ENCODE assay signal across 32 cellular contexts in genomic region chr13:88377852-88378251, GRCh38.
"Had no signal": no experiment of that assay in that cellular context is flagged by ENCODE, and none has a peak within 500 bp of the region (broad histone marks: within the 10 kb centered on the region; RNA-seq: fewer than 3 reads in every experiment).

No MANE protein-coding gene starts in this region.

- H3K4me3 Mint-ChIP-seq: activated B cell treated with CpG ODN at 0.5 μM for 24 hours; activated CD8-positive, alpha-beta T cell treated with anti-CD3 and anti-CD28 coated beads for 36 hours; activated naive CD8-positive, alpha-beta T cell; T-helper 17 cell; T-helper 2 cell treated with Interferon-gamma antibody and Interleukin-4, amounts not matched to agents 5 μg/mL and 100 μg/mL, for 36 hours had no signal

- H2AFZ ChIP-seq: hepatocyte had no signal

- H3K4me2 ChIP-seq: hepatocyte had no signal

- H3K4me3 ChIP-seq: esophagus muscularis mucosa, gastrocnemius medialis, heart left ventricle, hepatocyte had no signal

- H3K27me3 Mint-ChIP-seq: activated B cell treated with CpG ODN at 0.5 μM for 24 hours; activated CD8-positive, alpha-beta T cell treated with anti-CD3 and anti-CD28 coated beads for 36 hours; activated naive CD8-positive, alpha-beta T cell; effector memory CD8-positive, alpha-beta T cell; T-helper 17 cell had no signal

- H3K36me3 Mint-ChIP-seq: activated naive CD8-positive, alpha-beta T cell had no signal

- H3K4me1 Mint-ChIP-seq: activated B cell treated with CpG ODN at 0.5 μM for 24 hours, T-helper 17 cell had no signal

- ATAC-seq: activated CD4-positive, CD25-positive, alpha-beta regulatory T cell treated with anti-CD3 and anti-CD28 coated beads, Interleukin-2, amount 50 U/mL, for 24 hours; activated CD8-positive, alpha-beta T cell treated with anti-CD3 and anti-CD28 coated beads for 36 hours; effector memory CD8-positive, alpha-beta T cell; foreskin keratinocyte; gastrocnemius medialis; heart left ventricle; T-helper 17 cell had no signal

- H3K9me3 ChIP-seq: gastrocnemius medialis had no signal

- H3K27me3 ChIP-seq: brain microvascular endothelial cell, esophagus muscularis mucosa, foreskin keratinocyte, gastrocnemius medialis, heart left ventricle, hepatocyte had no signal

- H3K27ac ChIP-seq: brain microvascular endothelial cell, esophagus muscularis mucosa, foreskin keratinocyte, gastrocnemius medialis, heart left ventricle, hepatocyte, WERI-Rb-1 had no signal

- H3K79me2 ChIP-seq: hepatocyte had no signal

- H3K36me3 ChIP-seq: brain microvascular endothelial cell, esophagus muscularis mucosa, gastrocnemius medialis, heart left ventricle, WERI-Rb-1 had no signal

- DNase-seq: activated B cell treated with CpG ODN at 0.5 μM for 24 hours; activated CD4-positive, alpha-beta T cell treated with anti-CD3 and anti-CD28 coated beads for 48 hours; activated CD4-positive, alpha-beta T cell treated with anti-CD3 and anti-CD28 coated beads, Interleukin-2, amount 50 U/mL, for 1 hour; activated CD4-positive, alpha-beta T cell treated with anti-CD3 and anti-CD28 coated beads, Interleukin-2, amount 50 U/mL, for 48 hours; activated CD8-positive, alpha-beta memory T cell treated with anti-CD3 and anti-CD28 coated beads for 24 hours; activated CD8-positive, alpha-beta T cell treated with anti-CD3 and anti-CD28 coated beads for 36 hours; activated gamma-delta T cell treated with Interleukin-2 at 50 U/mL for 16 hours; activated naive CD4-positive, alpha-beta T cell treated with anti-CD3 and anti-CD28 coated beads, Interleukin-2, amount 50 U/mL, for 16 hours; activated naive CD4-positive, alpha-beta T cell treated with Interleukin-2 at 50 U/mL for 16 hours; activated T-cell treated with anti-CD3 and anti-CD28 coated beads, Interleukin-2, amount 50 U/mL, for 1 hour; activated T-cell treated with anti-CD3 and anti-CD28 coated beads, Interleukin-2, amount 50 U/mL, for 48 hours; amniotic stem cell; anterior cingulate cortex; brain microvascular endothelial cell; caudate nucleus; cortex of kidney; dermis blood vessel endothelial cell; effector CD4-positive, alpha-beta T cell; effector memory CD8-positive, alpha-beta T cell; erythroblast; foreskin keratinocyte; gastrocnemius medialis; glutamatergic neuron; heart left ventricle; T-helper 17 cell; T1000; WERI-Rb-1 had no signal

- H3K4me1 ChIP-seq: esophagus muscularis mucosa, foreskin keratinocyte, gastrocnemius medialis, heart left ventricle had no signal

- H3K27ac Mint-ChIP-seq: activated B cell treated with CpG ODN at 0.5 μM for 24 hours; activated CD8-positive, alpha-beta T cell treated with anti-CD3 and anti-CD28 coated beads for 36 hours; activated naive CD8-positive, alpha-beta T cell; effector memory CD8-positive, alpha-beta T cell; T-helper 17 cell; T-helper 2 cell treated with Interferon-gamma antibody and Interleukin-4, amounts not matched to agents 5 μg/mL and 100 μg/mL, for 36 hours had no signal
